ENCODE assay signal across 2 cellular contexts in genomic region chrX:155267995-155268394, GRCh38.
A peak's percentile ranks its signal among the peaks of the same experiment; 100 is the strongest.
TF ChIP-seq lines count a peak whose summit lies in the region.

No MANE protein-coding gene starts in this region.

TF ChIP-seq in HEK293, 187 proteins besides CTCF, POLR2A, EP300 and RAD21:
- peak; percentile 59; the same call in 1 of the 2 replicates for TF ChIP-seq ZNF146 (tag by site-specific recombination; IDR thresholded peaks at IDR 0.05)

TF ChIP-seq in K562, 482 proteins besides CTCF, POLR2A, EP300 and RAD21:
- peak; percentile 82 for TF ChIP-seq ZNF146 (CRISPR knock-in tag; IDR thresholded peaks at IDR 0.05; ENCODE audit: unreplicated experiment)
